Comparison of ENCODE assay signal across 6 cellular contexts in the genomic region with DNA sequence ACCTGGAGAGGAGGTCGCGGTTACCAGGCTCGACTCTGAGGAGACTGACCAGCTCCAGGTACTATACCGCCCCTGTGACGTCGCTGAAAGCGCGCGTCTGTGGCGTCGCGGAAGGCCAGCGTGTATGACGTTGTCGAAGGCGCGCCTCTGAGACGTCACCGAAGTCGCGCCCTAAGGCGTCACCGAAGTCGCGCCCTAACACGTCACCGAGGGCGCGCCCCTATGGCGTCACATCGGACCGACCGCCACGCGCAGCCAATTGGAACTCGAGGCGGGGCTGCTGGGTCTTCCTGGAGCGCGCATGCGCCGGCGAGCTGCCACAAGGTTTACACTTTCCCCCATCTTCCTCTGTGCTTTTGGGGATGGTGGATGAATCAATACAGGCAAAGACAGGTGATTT.
DNase-seq lines count a peak whose midpoint lies in the region; ATAC-seq and TF ChIP-seq lines count a peak whose summit lies in the region.
"Not testable (repeated sequence)": the region's sequence is repeated elsewhere in the genome, so short reads cannot be mapped to it uniquely, and the experiment has no call there.

No MANE protein-coding gene starts in this region.

- intact Hi-C loops in Right ventricle myocardium inferior (cut with DNase I); spleen (cut with DNase I; ENCODE audit: low total_unique reads): not testable (repeated sequence)

- H4K20me1 ChIP-seq in SK-N-SH (ENCODE audit: insufficient read depth): not testable (repeated sequence)

- not testable (repeated sequence) for TF ChIP-seq CTCF in SK-N-SH (IDR thresholded peaks at IDR 0.05); spleen (IDR thresholded peaks at IDR 0.05 in 8 of 11, conservative IDR thresholded peaks at IDR 0.05 in 3 of 11); upper lobe of left lung (IDR thresholded peaks at IDR 0.05)

- not testable (repeated sequence) for H2AFZ ChIP-seq in SK-N-SH (ENCODE audit: low read depth)

- not testable (repeated sequence) for H3F3A ChIP-seq in SK-N-SH (replicated peaks; ENCODE audit: insufficient read depth)

- POLR2A ChIA-PET in SK-N-SH (lab: Yijun Ruan, JAX): not testable (repeated sequence)

- H3K4me1 ChIP-seq in SK-N-SH (ENCODE audit: control insufficient read depth in 1 of 2, insufficient read depth in 2 of 2, low read depth in 1 of 2, low read length in 1 of 2); spleen; upper lobe of left lung: not testable (repeated sequence)

- H3K36me3 ChIP-seq in SK-N-SH (replicated peaks in 1 of 2; ENCODE audit: control insufficient read depth in 1 of 2, insufficient read depth in 2 of 2, low read length in 1 of 2); spleen; upper lobe of left lung: not testable (repeated sequence)

- not testable (repeated sequence) for H3K4me2 ChIP-seq in SK-N-SH

- not testable (repeated sequence) for TF ChIP-seq EP300 in SK-N-SH (IDR thresholded peaks at IDR 0.05; ENCODE audit: borderline replicate concordance in 1 of 2, low read depth in 1 of 2, low read length in 1 of 2); upper lobe of left lung (IDR thresholded peaks at IDR 0.05)

- CTCF ChIA-PET in SK-N-SH (lab: Yijun Ruan, JAX): not testable (repeated sequence)

- ATAC-seq in Right ventricle myocardium inferior: not testable (repeated sequence)
- ATAC-seq in upper lobe of left lung (ENCODE audit: low FRiP score in 2 of 2): peak; percentile 7 to 59

- not testable (repeated sequence) for H3K9me3 ChIP-seq in SK-N-SH, upper lobe of left lung
- peaks cover 0 to 27% (median 8%) of the 10 kb centered on the region in 8 donors for H3K9me3 ChIP-seq in spleen

- not testable (repeated sequence) for H3K9me2 ChIP-seq in SK-N-SH

- not testable (repeated sequence) for H3K27me3 ChIP-seq in SK-N-SH (ENCODE audit: insufficient read depth); spleen (replicated peaks in 1 of 7); upper lobe of left lung

- TF ChIP-seq RAD21 in SK-N-SH (IDR thresholded peaks at IDR 0.05; ENCODE audit: low read length): not testable (repeated sequence)

- not testable (repeated sequence) for H3K4me3 ChIP-seq in SK-N-SH (ENCODE audit: low read depth in 2 of 2, low read length in 1 of 2); spleen; upper lobe of left lung

- not testable (repeated sequence) for H3K27ac ChIP-seq in SK-N-SH (ENCODE audit: low read depth in 2 of 2, low read length in 1 of 2); spleen; upper lobe of left lung

- H3K79me2 ChIP-seq in SK-N-SH (ENCODE audit: insufficient read depth): not testable (repeated sequence)

- TF ChIP-seq POLR2A in spleen (IDR thresholded peaks at IDR 0.05); upper lobe of left lung (IDR thresholded peaks at IDR 0.05): not testable (repeated sequence)

- not testable (repeated sequence) for H3K9ac ChIP-seq in SK-N-SH

- DNase-seq in H4 (ENCODE audit: low spot score) (peak; percentile 6), NCI-H2227 (lab: John Stamatoyannopoulos, UW; ENCODE audit: unreplicated experiment) (peak; percentile 91), SK-N-SH (peak; percentile 79), Right ventricle myocardium inferior (ENCODE audit: missing footprints) (peak; percentile 65), spleen (peak; percentile 73), upper lobe of left lung (peak in 1 of 2 donors; percentile 84)

- 43% methylated on average over 27 of the region's 42 CpGs for WGBS in SK-N-SH (ENCODE audit: low lambda C conversion rate)
- 65 to 75% (median 71%) methylated on average over 31 to 42 of the region's 42 CpGs for WGBS in spleen, 5 donors
- WGBS in upper lobe of left lung, 2 donors: 67 to 78% methylated on average over 30 to 37 of the region's 42 CpGs

TF ChIP-seq in SK-N-SH, 30 proteins besides CTCF, POLR2A, EP300 and RAD21:
- peak; percentile 38 for TF ChIP-seq CHD2 (IDR thresholded peaks at IDR 0.05; ENCODE audit: low read length, partially characterized antibody)
